Comparison of ENCODE assay signal across 1 cellular context in the genomic region with DNA sequence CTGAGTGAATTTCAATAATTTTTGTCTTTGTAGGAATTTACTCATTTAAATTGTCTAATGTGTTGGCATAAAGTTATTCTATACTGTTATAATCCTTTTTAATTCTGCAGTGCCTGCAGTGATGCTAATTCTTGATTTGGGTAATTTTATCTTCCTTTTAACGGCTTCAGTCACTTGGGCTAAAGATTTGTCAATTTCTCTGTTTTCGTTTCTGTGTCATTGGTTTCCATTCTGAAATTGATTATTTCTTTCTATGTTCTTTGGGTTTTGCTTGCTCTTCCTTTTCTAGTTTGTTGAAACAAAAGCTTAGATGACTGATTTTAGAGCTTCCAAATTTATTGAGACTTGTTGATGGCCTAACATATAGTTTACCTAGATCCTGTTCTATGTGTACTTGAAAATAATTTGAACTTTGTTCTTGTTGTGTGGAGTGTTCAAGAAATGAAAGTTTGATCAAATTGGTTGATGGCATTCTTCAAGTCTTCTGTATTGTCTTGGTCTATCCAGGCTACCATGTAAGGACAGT.
TF ChIP-seq lines count a peak whose summit lies in the region.

No MANE protein-coding gene starts in this region.

TF ChIP-seq in A549, 52 proteins besides CTCF, POLR2A, EP300 and RAD21 (continued from another document):
- TF ChIP-seq, protein P1, sequence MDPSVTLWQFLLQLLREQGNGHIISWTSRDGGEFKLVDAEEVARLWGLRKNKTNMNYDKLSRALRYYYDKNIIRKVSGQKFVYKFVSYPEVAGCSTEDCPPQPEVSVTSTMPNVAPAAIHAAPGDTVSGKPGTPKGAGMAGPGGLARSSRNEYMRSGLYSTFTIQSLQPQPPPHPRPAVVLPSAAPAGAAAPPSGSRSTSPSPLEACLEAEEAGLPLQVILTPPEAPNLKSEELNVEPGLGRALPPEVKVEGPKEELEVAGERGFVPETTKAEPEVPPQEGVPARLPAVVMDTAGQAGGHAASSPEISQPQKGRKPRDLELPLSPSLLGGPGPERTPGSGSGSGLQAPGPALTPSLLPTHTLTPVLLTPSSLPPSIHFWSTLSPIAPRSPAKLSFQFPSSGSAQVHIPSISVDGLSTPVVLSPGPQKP (IDR thresholded peaks at IDR 0.05; ENCODE audit: low read depth, low read length): no peak
- TF ChIP-seq SMC3 (IDR thresholded peaks at IDR 0.05) (no peak), EHMT2 (IDR thresholded peaks at IDR 0.05; ENCODE audit: low read depth) (no peak)
- TF ChIP-seq, protein P2, sequence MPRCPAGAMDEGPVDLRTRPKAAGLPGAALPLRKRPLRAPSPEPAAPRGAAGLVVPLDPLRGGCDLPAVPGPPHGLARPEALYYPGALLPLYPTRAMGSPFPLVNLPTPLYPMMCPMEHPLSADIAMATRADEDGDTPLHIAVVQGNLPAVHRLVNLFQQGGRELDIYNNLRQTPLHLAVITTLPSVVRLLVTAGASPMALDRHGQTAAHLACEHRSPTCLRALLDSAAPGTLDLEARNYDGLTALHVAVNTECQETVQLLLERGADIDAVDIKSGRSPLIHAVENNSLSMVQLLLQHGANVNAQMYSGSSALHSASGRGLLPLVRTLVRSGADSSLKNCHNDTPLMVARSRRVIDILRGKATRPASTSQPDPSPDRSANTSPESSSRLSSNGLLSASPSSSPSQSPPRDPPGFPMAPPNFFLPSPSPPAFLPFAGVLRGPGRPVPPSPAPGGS (IDR thresholded peaks at IDR 0.05): no peak
- TF ChIP-seq, protein P3, sequence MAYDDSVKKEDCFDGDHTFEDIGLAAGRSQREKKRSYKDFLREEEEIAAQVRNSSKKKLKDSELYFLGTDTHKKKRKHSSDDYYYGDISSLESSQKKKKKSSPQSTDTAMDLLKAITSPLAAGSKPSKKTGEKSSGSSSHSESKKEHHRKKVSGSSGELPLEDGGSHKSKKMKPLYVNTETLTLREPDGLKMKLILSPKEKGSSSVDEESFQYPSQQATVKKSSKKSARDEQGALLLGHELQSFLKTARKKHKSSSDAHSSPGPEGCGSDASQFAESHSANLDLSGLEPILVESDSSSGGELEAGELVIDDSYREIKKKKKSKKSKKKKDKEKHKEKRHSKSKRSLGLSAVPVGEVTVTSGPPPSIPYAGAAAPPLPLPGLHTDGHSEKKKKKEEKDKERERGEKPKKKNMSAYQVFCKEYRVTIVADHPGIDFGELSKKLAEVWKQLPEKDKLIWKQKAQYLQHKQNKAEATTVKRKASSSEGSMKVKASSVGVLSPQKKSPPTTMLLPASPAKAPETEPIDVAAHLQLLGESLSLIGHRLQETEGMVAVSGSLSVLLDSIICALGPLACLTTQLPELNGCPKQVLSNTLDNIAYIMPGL (CRISPR knock-in tag; IDR thresholded peaks at IDR 0.05; ENCODE audit: borderline replicate concordance): no peak
- TF ChIP-seq, protein P4, sequence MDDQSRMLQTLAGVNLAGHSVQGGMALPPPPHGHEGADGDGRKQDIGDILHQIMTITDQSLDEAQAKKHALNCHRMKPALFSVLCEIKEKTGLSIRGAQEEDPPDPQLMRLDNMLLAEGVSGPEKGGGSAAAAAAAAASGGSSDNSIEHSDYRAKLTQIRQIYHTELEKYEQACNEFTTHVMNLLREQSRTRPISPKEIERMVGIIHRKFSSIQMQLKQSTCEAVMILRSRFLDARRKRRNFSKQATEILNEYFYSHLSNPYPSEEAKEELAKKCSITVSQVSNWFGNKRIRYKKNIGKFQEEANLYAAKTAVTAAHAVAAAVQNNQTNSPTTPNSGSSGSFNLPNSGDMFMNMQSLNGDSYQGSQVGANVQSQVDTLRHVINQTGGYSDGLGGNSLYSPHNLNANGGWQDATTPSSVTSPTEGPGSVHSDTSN (IDR thresholded peaks at IDR 0.05): no peak
TF ChIP-seq in A549: peak in this region for 0.
